Comparison of ENCODE assay signal across 16 cellular contexts in genomic region chr1:233439721-233440120, GRCh38.
DNase-seq lines count a peak whose midpoint lies in the region; FAIRE-seq and TF ChIP-seq lines count a peak whose summit lies in the region.
"Had no signal": no experiment of that assay in that cellular context is flagged by ENCODE, and none has a peak within 500 bp of the region (broad histone marks: within the 10 kb centered on the region; RNA-seq: fewer than 3 reads in every experiment).

No MANE protein-coding gene starts in this region.

- H3K27ac ChIP-seq in endodermal cell (ENCODE audit: low read depth, low read length) (no peak overlapping the region), kidney (ENCODE audit: low read depth in 2 of 2, low read length in 2 of 2) (no peak overlapping the region)

- in situ Hi-C loops in astrocyte of the cerebellum (cut with HindIII; ENCODE audit: low sequenced_read_pairs): no loop called here

- 94 to 97% methylated on average over 3 of the region's 3 CpGs for WGBS in endodermal cell (ENCODE audit: insufficient coverage in 1 of 2, insufficient read length in 1 of 2), 2 experiments

- H3K4me3 ChIP-seq in astrocyte of the cerebellum (ENCODE audit: low read depth, low read length): no peak overlapping the region
- H3K4me3 ChIP-seq in fibroblast of the aortic adventitia (ENCODE audit: low read depth, low read length): no peak overlapping the region
- H3K4me3 ChIP-seq in endodermal cell (ENCODE audit: low read length): no peak overlapping the region
- no peak overlapping the region for H3K4me3 ChIP-seq in kidney (ENCODE audit: low read length in 2 of 2)
- H3K4me3 ChIP-seq: GM23338 had no signal

- peaks cover 2% of the 10 kb centered on the region for H3K36me3 Mint-ChIP-seq in endodermal cell (ENCODE audit: low read depth)

- H3K27ac Mint-ChIP-seq in endodermal cell: no peak overlapping the region
- H3K27ac Mint-ChIP-seq: B cell; CD4-positive, alpha-beta T cell; GM23338 had no signal

- H3K9me3 ChIP-seq in endodermal cell (ENCODE audit: control insufficient read depth, low read length): peaks cover 7% of the 10 kb centered on the region
- H3K9me3 ChIP-seq in kidney (ENCODE audit: control insufficient read depth in 1 of 2, low read length in 2 of 2): peaks cover 0 to 6% of the 10 kb centered on the region in 2 donors

- H3K9ac ChIP-seq in endodermal cell (ENCODE audit: extremely low read depth, low read length, poor library complexity, severe bottlenecking) (no peak overlapping the region), kidney (ENCODE audit: low read length in 2 of 2) (no peak overlapping the region)

- TF ChIP-seq CTCF in astrocyte of the cerebellum (IDR thresholded peaks at IDR 0.05; ENCODE audit: low read depth, low read length, missing control alignments): no peak
- TF ChIP-seq CTCF in fibroblast of the aortic adventitia (IDR thresholded peaks at IDR 0.05; ENCODE audit: insufficient read depth, low read length): no peak
- TF ChIP-seq CTCF in endodermal cell (conservative IDR thresholded peaks at IDR 0.05): no peak
- no peak for TF ChIP-seq CTCF in kidney (IDR thresholded peaks at IDR 0.05; ENCODE audit: borderline replicate concordance, extremely low read depth, insufficient read depth)

- H3K27me3 ChIP-seq in endodermal cell (ENCODE audit: control insufficient read depth, insufficient read depth, low read length, poor library complexity, severe bottlenecking): no peaks in the 10 kb centered on the region

- H3K9me3 Mint-ChIP-seq in endodermal cell: peaks cover 7% of the 10 kb centered on the region
- H3K9me3 Mint-ChIP-seq: CD4-positive, alpha-beta T cell had no signal

- no peaks in the 10 kb centered on the region for H3K27me3 Mint-ChIP-seq in endodermal cell (ENCODE audit: insufficient read depth)

- no peaks in the 10 kb centered on the region for H3K4me1 Mint-ChIP-seq in endodermal cell
- H3K4me1 Mint-ChIP-seq: B cell had no signal

- FAIRE-seq in kidney (lab: Jason Lieb, UNC): no peak
- FAIRE-seq: A204.1, GM12892 had no signal

- H3K4me1 ChIP-seq in endodermal cell (ENCODE audit: control insufficient read depth, insufficient read depth, low read length) (no peaks in the 10 kb centered on the region), kidney (ENCODE audit: control insufficient read depth in 1 of 2, insufficient read depth in 1 of 2, low read depth in 1 of 2, low read length in 2 of 2) (no peaks in the 10 kb centered on the region)

- no peak overlapping the region for H3K4me3 Mint-ChIP-seq in endodermal cell
- H3K4me3 Mint-ChIP-seq: B cell; CD4-positive, alpha-beta T cell; GM23338 had no signal

- H3K36me3 ChIP-seq in endodermal cell (ENCODE audit: control insufficient read depth, insufficient read depth, low read length) (no peaks in the 10 kb centered on the region), kidney (ENCODE audit: control insufficient read depth in 1 of 2, insufficient read depth in 2 of 2, low read length in 2 of 2) (no peaks in the 10 kb centered on the region)

- DNase-seq in M059J (ENCODE audit: low read depth) (peak; percentile 12), astrocyte of the cerebellum (ENCODE audit: low read depth) (peak; percentile 49), fibroblast of the aortic adventitia (ENCODE audit: low read depth) (peak; percentile 15), superior temporal gyrus (ENCODE audit: extremely low spot score) (peak; percentile 31), hippocampal formation (lab: John Stamatoyannopoulos, UW) (no peak), endodermal cell (no peak), kidney (no peak)
- DNase-seq: C1 segment of cervical spinal cord; CD4-positive, alpha-beta T cell; DMS79; GDM1; H7 had no signal

- intact Hi-C loops in kidney (cut with DNase I): loop anchor here (10.0 kb wide), 1 partner anchor 355 kb away; no protein-coding TSS in a partner anchor

Comparison
In these comparisons a context has a peak if more than half of its experiments do, and no peak if none do; other contexts are left out.
1. DNase-seq: peak in M059J (single experiment), astrocyte of the cerebellum (single experiment), fibroblast of the aortic adventitia (single experiment) and superior temporal gyrus (single experiment); none in hippocampal formation (0 of 2), endodermal cell (single experiment) and kidney (single experiment).